Comparison of ENCODE assay signal across 20 cellular contexts in genomic region chr14:29463727-29464370, GRCh38.
DNase-seq lines count a peak whose midpoint lies in the region; ATAC-seq, FAIRE-seq and TF ChIP-seq lines count a peak whose summit lies in the region.
"Had no signal": no experiment of that assay in that cellular context is flagged by ENCODE, and none has a peak within 500 bp of the region (broad histone marks: within the 10 kb centered on the region; RNA-seq: fewer than 3 reads in every experiment).

No MANE protein-coding gene starts in this region.

- TF ChIP-seq CTCF in bronchial epithelial cell (IDR thresholded peaks at IDR 0.05; ENCODE audit: insufficient read depth, low read length, severe bottlenecking) (no peak), osteoblast (IDR thresholded peaks at IDR 0.05; ENCODE audit: extremely low read depth, low read depth, low read length) (peak; percentile 18), PC-9 (conservative IDR thresholded peaks at IDR 0.05) (no peak)

- no peaks in the 10 kb centered on the region for H3K27me3 ChIP-seq in bronchial epithelial cell (ENCODE audit: control insufficient read depth, insufficient read depth, low read length)
- H3K27me3 ChIP-seq in osteoblast (ENCODE audit: insufficient read depth, low read length): no peaks in the 10 kb centered on the region
- H3K27me3 ChIP-seq in PC-9 (ENCODE audit: insufficient read depth, low read depth): no peaks in the 10 kb centered on the region
- H3K27me3 ChIP-seq: tibial artery had no signal

- no peak for ATAC-seq in activated naive CD4-positive, alpha-beta T cell treated with anti-CD3 and anti-CD28 coated beads, Interleukin-2, amount 50 U/mL, for 72 hours

- H3K4me2 ChIP-seq in osteoblast (ENCODE audit: insufficient read depth, low read length) (peak overlapping the region; percentile 71), PC-9 (no peak overlapping the region)

- BruUV-seq in PC-9 (replicated peaks; lab: Mats Ljungman, UMichigan): no TSS peak

- H3K36me3 Mint-ChIP-seq in activated naive CD4-positive, alpha-beta T cell treated with anti-CD3 and anti-CD28 coated beads, Interleukin-2, amount 50 U/mL, for 72 hours: no peaks in the 10 kb centered on the region

- POLR2A ChIA-PET in PC-9 (lab: Charles Lee; ENCODE audit: unreplicated experiment): no interaction called here

- H3K27ac Mint-ChIP-seq in activated naive CD4-positive, alpha-beta T cell treated with anti-CD3 and anti-CD28 coated beads, Interleukin-2, amount 50 U/mL, for 72 hours: no peak overlapping the region

- intact Hi-C loops in PC-9 (cut with micrococcal nuclease; ENCODE audit: unreplicated experiment): no loop called here

- CTCF ChIA-PET in PC-9 (lab: Charles Lee): no interaction called here

- H3K4me1 ChIP-seq in osteoblast (ENCODE audit: insufficient read depth, low read length) (no peaks in the 10 kb centered on the region), PC-9 (replicated peaks; ENCODE audit: insufficient read depth) (no peaks in the 10 kb centered on the region)
- H3K4me1 ChIP-seq: parathyroid adenoma, tibial artery had no signal

- no peaks in the 10 kb centered on the region for H3K79me2 ChIP-seq in osteoblast (ENCODE audit: insufficient read depth, low read length)
- H3K79me2 ChIP-seq in PC-9 (ENCODE audit: low read depth): no peaks in the 10 kb centered on the region
- H3K79me2 ChIP-seq: parathyroid adenoma had no signal

- H3K36me3 ChIP-seq in bronchial epithelial cell (ENCODE audit: control insufficient read depth, insufficient read depth, low read length) (no peaks in the 10 kb centered on the region), osteoblast (ENCODE audit: insufficient read depth, low read length) (no peaks in the 10 kb centered on the region), PC-9 (ENCODE audit: low read depth) (no peaks in the 10 kb centered on the region)
- H3K36me3 ChIP-seq: tibial artery had no signal

- no peak for FAIRE-seq in bronchial epithelial cell (lab: Jason Lieb, UNC)
- FAIRE-seq: GM12892, GM19239 had no signal

- H3K4me3 ChIP-seq in bronchial epithelial cell (ENCODE audit: low read depth, low read length): no peak overlapping the region
- peak overlapping the region; percentile 44 for H3K4me3 ChIP-seq in osteoblast (ENCODE audit: insufficient read depth, low read length)
- H3K4me3 ChIP-seq in PC-9: no peak overlapping the region
- H3K4me3 ChIP-seq: tibial artery had no signal

- H2AFZ ChIP-seq in osteoblast (ENCODE audit: low read length) (peak overlapping the region; percentile 37), PC-9 (no peak overlapping the region; the same call in 1 of the 2 replicates)
- H2AFZ ChIP-seq: parathyroid adenoma had no signal

- H3K27ac ChIP-seq in osteoblast (ENCODE audit: low read depth, low read length) (no peak overlapping the region), PC-9 (no peak overlapping the region)
- H3K27ac ChIP-seq: parathyroid adenoma, tibial artery had no signal

- H4K20me1 ChIP-seq in osteoblast (ENCODE audit: insufficient read depth, low read length) (no peaks in the 10 kb centered on the region), PC-9 (ENCODE audit: insufficient read depth) (no peaks in the 10 kb centered on the region)

- H3K9me2 ChIP-seq in PC-9 (ENCODE audit: insufficient read depth): no peaks in the 10 kb centered on the region; the same call in 1 of the 2 replicates

- no peaks in the 10 kb centered on the region for H3F3A ChIP-seq in PC-9 (ENCODE audit: insufficient read depth, low read depth)

- H3K9me3 ChIP-seq in osteoblast (ENCODE audit: low read depth, low read length) (no peaks in the 10 kb centered on the region), PC-9 (ENCODE audit: insufficient read depth, low read depth) (no peaks in the 10 kb centered on the region)
- H3K9me3 ChIP-seq: tibial artery had no signal

- DNase-seq in NCI-H1105 treated with DMSO at 0.1 percent for 48 hours (lab: John Stamatoyannopoulos, UW) (peak; percentile 20), NCI-H1105 (lab: John Stamatoyannopoulos, UW) (no peak), NCI-H2107 (lab: John Stamatoyannopoulos, UW) (peak; percentile 51), bronchial epithelial cell (ENCODE audit: low read depth) (peak; percentile 5), osteoblast (ENCODE audit: insufficient read length, low spot score, missing footprints) (no peak), GM19240 (ENCODE audit: insufficient read length, low spot score) (no peak), PC-9 (no peak)
- DNase-seq in activated naive CD4-positive, alpha-beta T cell treated with anti-CD3 and anti-CD28 coated beads, Interleukin-2, amount 50 U/mL, for 72 hours (ENCODE audit: low spot score in 2 of 2): no peak
- DNase-seq: activated CD4-positive, alpha-beta T cell treated with anti-CD3 and anti-CD28 coated beads, Interleukin-2, amount 50 U/mL, for 48 hours; activated effector memory CD4-positive, alpha-beta T cell treated with anti-CD3 and anti-CD28 coated beads, Interleukin-2, amount 50 U/mL, for 16 hours; central memory CD4-positive, alpha-beta T cell; DMS79; erythroblast; GOT3; NCI-H1048; stimulated activated CD4-positive, alpha-beta T cell treated with anti-CD3 and anti-CD28 coated beads, Interleukin-15, amount 100 ng/mL, for 24 hours; tibial artery had no signal

- H3K9me3 Mint-ChIP-seq in activated naive CD4-positive, alpha-beta T cell treated with anti-CD3 and anti-CD28 coated beads, Interleukin-2, amount 50 U/mL, for 72 hours: peaks cover 5 to 12% of the 10 kb centered on the region in 2 donors

Comparison
In these comparisons a context has a peak if more than half of its experiments do, and no peak if none do; other contexts are left out.
1. DNase-seq: peak in NCI-H1105 treated with DMSO at 0.1 percent for 48 hours (single experiment), NCI-H2107 (single experiment) and bronchial epithelial cell (single experiment); none in NCI-H1105 (single experiment), osteoblast (single experiment), activated naive CD4-positive, alpha-beta T cell treated with anti-CD3 and anti-CD28 coated beads, Interleukin-2, amount 50 U/mL, for 72 hours (0 of 2), GM19240 (single experiment) and PC-9 (0 of 2).